In genomic region chr4:85681194-85681803, GRCh38 we compare ENCODE assay signal across 8 cellular contexts.
DNase-seq lines count a peak whose midpoint lies in the region; ATAC-seq and TF ChIP-seq lines count a peak whose summit lies in the region.

No MANE protein-coding gene starts in this region.

- peaks cover 17% of the 10 kb centered on the region for H3K4me1 ChIP-seq in GM23338 (ENCODE audit: insufficient read depth)
- peaks cover 0 to 9% (median 0%) of the 10 kb centered on the region in 3 donors for H3K4me1 ChIP-seq in gastroesophageal sphincter
- H3K4me1 ChIP-seq in smooth muscle cell (ENCODE audit: low read depth): no peaks in the 10 kb centered on the region

- H3F3A ChIP-seq in GM23338 (replicated peaks; ENCODE audit: low read depth) (no peaks in the 10 kb centered on the region), smooth muscle cell (ENCODE audit: low read depth) (no peaks in the 10 kb centered on the region)

- DNase-seq in GM23338 (ENCODE audit: low spot score) (no peak), SK-MEL-5 (ENCODE audit: low read depth, low spot score) (peak; percentile 99), smooth muscle cell (lab: John Stamatoyannopoulos, UW; ENCODE audit: unreplicated experiment) (no peak), NCI-H1694 treated with DMSO at 0.1 percent for 48 hours (lab: John Stamatoyannopoulos, UW) (no peak), NCI-H1105 treated with DMSO at 0.1 percent for 48 hours (lab: John Stamatoyannopoulos, UW) (no peak), NCI-H146 (lab: John Stamatoyannopoulos, UW) (no peak)
- no peak for DNase-seq in activated T-cell treated with anti-CD3 and anti-CD28 coated beads, Interleukin-2, amount 50 U/mL, for 4 hours

- H3K27ac ChIP-seq in GM23338 (ENCODE audit: low read depth) (no peak overlapping the region), gastroesophageal sphincter (peak overlapping the region in 1 of 4 donors; percentile 6), smooth muscle cell (ENCODE audit: low read depth) (peak overlapping the region; percentile 14)

- no peak for TF ChIP-seq EP300 in gastroesophageal sphincter (IDR thresholded peaks at IDR 0.05)

- H2AFZ ChIP-seq in GM23338 (no peak overlapping the region), smooth muscle cell (ENCODE audit: low read depth) (no peak overlapping the region)

- H3K36me3 Mint-ChIP-seq in GM23338 (ENCODE audit: low read depth): no peaks in the 10 kb centered on the region
- H3K36me3 Mint-ChIP-seq in activated T-cell treated with anti-CD3 and anti-CD28 coated beads, Interleukin-2, amount 50 U/mL, for 4 hours (ENCODE audit: insufficient read depth): no peaks in the 10 kb centered on the region

- H4K20me1 ChIP-seq in GM23338 (replicated peaks; ENCODE audit: insufficient read depth) (no peaks in the 10 kb centered on the region), smooth muscle cell (ENCODE audit: low read depth) (no peaks in the 10 kb centered on the region)

- H3K4me2 ChIP-seq in GM23338 (no peak overlapping the region), smooth muscle cell (no peak overlapping the region)

- H3K36me3 ChIP-seq in GM23338 (ENCODE audit: insufficient read depth): no peaks in the 10 kb centered on the region
- H3K36me3 ChIP-seq in gastroesophageal sphincter: no peaks in the 10 kb centered on the region
- no peaks in the 10 kb centered on the region for H3K36me3 ChIP-seq in smooth muscle cell (ENCODE audit: low read depth)

- peaks cover 20% of the 10 kb centered on the region for H3K4me1 Mint-ChIP-seq in GM23338
- H3K4me1 Mint-ChIP-seq in activated T-cell treated with anti-CD3 and anti-CD28 coated beads, Interleukin-2, amount 50 U/mL, for 4 hours (ENCODE audit: low read depth): no peaks in the 10 kb centered on the region

- TF ChIP-seq POLR2A in gastroesophageal sphincter (IDR thresholded peaks at IDR 0.05): no peak

- H3K27me3 ChIP-seq in GM23338 (ENCODE audit: insufficient read depth) (no peaks in the 10 kb centered on the region), gastroesophageal sphincter (no peaks in the 10 kb centered on the region), smooth muscle cell (ENCODE audit: low read depth) (no peaks in the 10 kb centered on the region)

- ATAC-seq in GM23338 (no peak), gastroesophageal sphincter (peak; percentile 73)
- ATAC-seq in activated T-cell treated with anti-CD3 and anti-CD28 coated beads, Interleukin-2, amount 50 U/mL, for 4 hours: no peak

- no peak overlapping the region for H3K4me3 Mint-ChIP-seq in GM23338
- no peak overlapping the region for H3K4me3 Mint-ChIP-seq in activated T-cell treated with anti-CD3 and anti-CD28 coated beads, Interleukin-2, amount 50 U/mL, for 4 hours

- in situ Hi-C loops in SK-MEL-5 (cut with HindIII; ENCODE audit: low pct_unique_long_range_greater_than_20kb, low sequenced_read_pairs): no loop called here

- no peak overlapping the region for H3K4me3 ChIP-seq in GM23338
- no peak overlapping the region for H3K4me3 ChIP-seq in gastroesophageal sphincter
- H3K4me3 ChIP-seq in smooth muscle cell: no peak overlapping the region

- H3K27ac Mint-ChIP-seq in GM23338: peak overlapping the region; percentile 75; the same call in 1 of the 2 replicates

- H3K9me2 ChIP-seq in GM23338 (ENCODE audit: insufficient read depth): no peaks in the 10 kb centered on the region

- 0 to 17% methylated on average over 2 of the region's 2 CpGs for WGBS in gastroesophageal sphincter (ENCODE audit: low coverage in 1 of 2), 2 donors
- 52% methylated on average over 2 of the region's 2 CpGs for WGBS in smooth muscle cell (ENCODE audit: low lambda C conversion rate)

- H3K79me2 ChIP-seq in GM23338 (replicated peaks; ENCODE audit: insufficient read depth) (no peaks in the 10 kb centered on the region), smooth muscle cell (ENCODE audit: low read depth) (no peaks in the 10 kb centered on the region)

- TF ChIP-seq CTCF in GM23338 (conservative IDR thresholded peaks at IDR 0.05; ENCODE audit: low read depth in 2 of 2) (no peak), gastroesophageal sphincter (IDR thresholded peaks at IDR 0.05) (no peak), smooth muscle cell (IDR thresholded peaks at IDR 0.05; ENCODE audit: borderline replicate concordance, insufficient read depth, poor library complexity, severe bottlenecking) (no peak)

- no peaks in the 10 kb centered on the region for H3K9me3 Mint-ChIP-seq in GM23338
- H3K9me3 Mint-ChIP-seq in activated T-cell treated with anti-CD3 and anti-CD28 coated beads, Interleukin-2, amount 50 U/mL, for 4 hours: peaks cover 13% of the 10 kb centered on the region

- H3K9me3 ChIP-seq in gastroesophageal sphincter (no peaks in the 10 kb centered on the region), smooth muscle cell (replicated peaks; ENCODE audit: low read depth) (no peaks in the 10 kb centered on the region)

- H3K9ac ChIP-seq in smooth muscle cell (ENCODE audit: low read depth): no peak overlapping the region

- H3K27me3 Mint-ChIP-seq in GM23338 (ENCODE audit: insufficient read depth, low read depth, poor library complexity): no peaks in the 10 kb centered on the region
- no peaks in the 10 kb centered on the region for H3K27me3 Mint-ChIP-seq in activated T-cell treated with anti-CD3 and anti-CD28 coated beads, Interleukin-2, amount 50 U/mL, for 4 hours (ENCODE audit: low read depth)

TF ChIP-seq in GM23338, 12 proteins besides CTCF, POLR2A, EP300 and RAD21 (continues in another document):
- TF ChIP-seq ZNF462 (CRISPR knock-in tag; IDR thresholded peaks at IDR 0.05) (no peak), ZNF331 (CRISPR knock-in tag; IDR thresholded peaks at IDR 0.05; ENCODE audit: low read depth) (no peak)
